Comparison of ENCODE assay signal across 1 cellular context in the genomic region with DNA sequence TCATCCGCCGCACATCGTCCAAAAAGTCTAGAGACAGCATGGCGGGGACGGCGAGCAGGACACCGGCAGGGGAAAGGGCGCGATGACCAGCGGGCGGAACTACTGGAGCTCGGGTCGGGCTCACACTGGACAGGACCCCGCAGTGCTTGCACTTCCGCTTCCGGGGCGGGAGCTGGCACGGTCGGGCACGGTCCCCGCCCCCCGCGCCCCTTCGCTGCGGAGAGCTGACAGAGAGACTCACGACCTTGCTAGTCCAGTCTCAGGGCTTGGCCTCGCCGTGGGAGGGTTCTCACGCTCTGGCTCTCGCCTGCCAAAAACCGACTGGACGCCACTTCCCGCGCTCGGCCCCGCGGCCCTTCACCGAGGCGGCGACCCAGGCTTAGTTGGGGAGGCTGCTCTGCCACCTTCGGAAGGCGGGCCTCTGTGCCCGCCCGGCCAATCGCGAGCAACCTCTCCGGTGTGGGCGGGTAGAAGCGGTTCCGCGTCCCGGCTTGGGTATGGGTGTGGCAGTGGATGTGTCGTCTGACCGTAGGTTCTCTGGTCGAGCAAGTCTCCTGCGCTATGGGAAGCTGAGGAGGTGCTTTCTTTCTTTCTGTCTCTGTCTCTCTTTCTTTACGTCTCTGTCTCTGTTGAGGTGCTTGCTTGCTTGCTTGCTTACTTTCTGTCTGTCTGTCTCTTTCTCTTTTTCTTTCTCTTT.
TF ChIP-seq lines count a peak whose summit lies in the region.

TSS of gene SEC11A (minus strand) at position 104 of the 697 bp plus-strand sequence. CDS start at position 40, 64 bp downstream.

TF ChIP-seq in HCT116, 20 proteins besides CTCF, POLR2A, EP300 and RAD21 (continued from another document):
- TF ChIP-seq ZBTB33 (IDR thresholded peaks at IDR 0.05; ENCODE audit: extremely low read depth, insufficient replicate concordance, low read length) (no peak), CBX3 (IDR thresholded peaks at IDR 0.05; ENCODE audit: low read depth) (peak; percentile 71), EGR1 (IDR thresholded peaks at IDR 0.05; ENCODE audit: low read depth) (peak; percentile 71)
TF ChIP-seq in HCT116: peak in this region for 11.
